1 cellular context compared by ENCODE assay signal in the genomic region with DNA sequence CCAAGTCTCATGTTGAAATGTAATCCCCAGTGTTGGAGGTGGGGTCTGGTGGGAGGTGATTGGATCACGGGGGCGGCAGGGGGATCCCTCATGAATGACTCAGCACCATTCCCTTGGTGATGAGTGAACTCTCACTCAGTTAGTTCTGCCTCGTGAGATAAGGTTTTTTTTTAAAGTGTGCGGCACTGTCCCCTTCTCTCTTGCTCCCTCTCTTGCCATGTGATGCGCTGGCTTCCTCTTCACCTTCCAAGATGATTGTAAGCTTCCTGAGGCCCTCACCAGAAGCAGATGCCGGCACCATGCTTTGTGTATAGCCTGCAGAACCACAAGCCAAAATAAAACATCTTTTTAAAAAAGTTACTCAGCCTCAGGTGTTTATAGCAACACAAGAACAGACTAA.
A peak's percentile ranks its signal among the peaks of the same experiment; 100 is the strongest.
TF ChIP-seq lines count a peak whose summit lies in the region.

No MANE protein-coding gene starts in this region.

TF ChIP-seq in K562, 482 proteins besides CTCF, POLR2A, EP300 and RAD21 (continued from another document and continues in another):
- TF ChIP-seq, protein P1, sequence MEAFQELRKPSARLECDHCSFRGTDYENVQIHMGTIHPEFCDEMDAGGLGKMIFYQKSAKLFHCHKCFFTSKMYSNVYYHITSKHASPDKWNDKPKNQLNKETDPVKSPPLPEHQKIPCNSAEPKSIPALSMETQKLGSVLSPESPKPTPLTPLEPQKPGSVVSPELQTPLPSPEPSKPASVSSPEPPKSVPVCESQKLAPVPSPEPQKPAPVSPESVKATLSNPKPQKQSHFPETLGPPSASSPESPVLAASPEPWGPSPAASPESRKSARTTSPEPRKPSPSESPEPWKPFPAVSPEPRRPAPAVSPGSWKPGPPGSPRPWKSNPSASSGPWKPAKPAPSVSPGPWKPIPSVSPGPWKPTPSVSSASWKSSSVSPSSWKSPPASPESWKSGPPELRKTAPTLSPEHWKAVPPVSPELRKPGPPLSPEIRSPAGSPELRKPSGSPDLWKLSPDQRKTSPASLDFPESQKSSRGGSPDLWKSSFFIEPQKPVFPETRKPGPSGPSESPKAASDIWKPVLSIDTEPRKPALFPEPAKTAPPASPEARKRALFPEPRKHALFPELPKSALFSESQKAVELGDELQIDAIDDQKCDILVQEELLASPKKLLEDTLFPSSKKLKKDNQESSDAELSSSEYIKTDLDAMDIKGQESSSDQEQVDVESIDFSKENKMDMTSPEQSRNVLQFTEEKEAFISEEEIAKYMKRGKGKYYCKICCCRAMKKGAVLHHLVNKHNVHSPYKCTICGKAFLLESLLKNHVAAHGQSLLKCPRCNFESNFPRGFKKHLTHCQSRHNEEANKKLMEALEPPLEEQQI (IDR thresholded peaks at IDR 0.05), result peak; percentile 57; the same call in 1 of the 2 replicates
- TF ChIP-seq LEF1 (IDR thresholded peaks at IDR 0.05) (0 out of 2 replicates have a peak, but pooled peaks have one; percentile 23), EGR1 (conservative IDR thresholded peaks at IDR 0.05) (peak; percentile 98), CXXC5 (CRISPR knock-in tag; IDR thresholded peaks at IDR 0.05) (peak; percentile 31; the same call in 1 of the 2 replicates), ARID1B (IDR thresholded peaks at IDR 0.05) (peak; percentile 93), TCF3 (CRISPR knock-in tag; IDR thresholded peaks at IDR 0.05) (peak; percentile 85), XRCC3 (IDR thresholded peaks at IDR 0.05) (peak; percentile 70; the same call in 1 of the 2 replicates), TRIM24 (IDR thresholded peaks at IDR 0.05) (peak; percentile 94 to 98), RB1 (IDR thresholded peaks at IDR 0.05; ENCODE audit: low read depth) (no peak), NCOR1 (IDR thresholded peaks at IDR 0.05) (peak; percentile 78), MEIS2 (IDR thresholded peaks at IDR 0.05; ENCODE audit: partially characterized antibody) (peak; percentile 95), MCM7 (IDR thresholded peaks at IDR 0.05) (no peak), NFE2 (IDR thresholded peaks at IDR 0.05; ENCODE audit: low read depth) (peak; percentile 95), TBL1XR1 (IDR thresholded peaks at IDR 0.05; ENCODE audit: low read length in 2 of 2) (0 out of 4 replicates have a peak, but pooled peaks of 1 of the 2 experiments have one; percentile 46), RCOR1 (IDR thresholded peaks at IDR 0.05; ENCODE audit: borderline replicate concordance in 1 of 2, low read depth in 2 of 2, low read length in 2 of 2) (peak in 1 of 2 experiments; percentile 62; a peak in 1 of 4 replicates), EHMT2 (IDR thresholded peaks at IDR 0.05) (0 out of 2 replicates have a peak, but pooled peaks have one; percentile 20), EP400 (IDR thresholded peaks at IDR 0.05) (peak; percentile 27), KDM5B (IDR thresholded peaks at IDR 0.05; ENCODE audit: insufficient replicate concordance, low read depth, low read length) (no peak), C11orf30 (IDR thresholded peaks at IDR 0.05; ENCODE audit: low read depth) (peak; percentile 84), ZNF75A (CRISPR knock-in tag; IDR thresholded peaks at IDR 0.05) (no peak), NFIC (IDR thresholded peaks at IDR 0.05) (peak; percentile 45), CBFA2T2 (conservative IDR thresholded peaks at IDR 0.05) (peak; percentile 80), ZNF384 (IDR thresholded peaks at IDR 0.05; ENCODE audit: low read depth, low read length) (peak; percentile 97), FOSL1 (tag; conservative IDR thresholded peaks at IDR 0.05) (peak; percentile 82), HDAC1 (IDR thresholded peaks at IDR 0.05) (peak in 1 of 2 experiments; percentile 42; a peak in 1 of 4 replicates), FOXM1 (IDR thresholded peaks at IDR 0.05; ENCODE audit: low read depth) (peak; percentile 38; the same call in 1 of the 2 replicates), FOXM1 (CRISPR knock-in tag; IDR thresholded peaks at IDR 0.05; ENCODE audit: low read depth) (no peak)
- TF ChIP-seq, protein P2, sequence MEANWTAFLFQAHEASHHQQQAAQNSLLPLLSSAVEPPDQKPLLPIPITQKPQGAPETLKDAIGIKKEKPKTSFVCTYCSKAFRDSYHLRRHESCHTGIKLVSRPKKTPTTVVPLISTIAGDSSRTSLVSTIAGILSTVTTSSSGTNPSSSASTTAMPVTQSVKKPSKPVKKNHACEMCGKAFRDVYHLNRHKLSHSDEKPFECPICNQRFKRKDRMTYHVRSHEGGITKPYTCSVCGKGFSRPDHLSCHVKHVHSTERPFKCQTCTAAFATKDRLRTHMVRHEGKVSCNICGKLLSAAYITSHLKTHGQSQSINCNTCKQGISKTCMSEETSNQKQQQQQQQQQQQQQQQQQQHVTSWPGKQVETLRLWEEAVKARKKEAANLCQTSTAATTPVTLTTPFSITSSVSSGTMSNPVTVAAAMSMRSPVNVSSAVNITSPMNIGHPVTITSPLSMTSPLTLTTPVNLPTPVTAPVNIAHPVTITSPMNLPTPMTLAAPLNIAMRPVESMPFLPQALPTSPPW (CRISPR knock-in tag; IDR thresholded peaks at IDR 0.05), result peak; percentile 54; the same call in 1 of the 2 replicates
- TF ChIP-seq, protein P3, sequence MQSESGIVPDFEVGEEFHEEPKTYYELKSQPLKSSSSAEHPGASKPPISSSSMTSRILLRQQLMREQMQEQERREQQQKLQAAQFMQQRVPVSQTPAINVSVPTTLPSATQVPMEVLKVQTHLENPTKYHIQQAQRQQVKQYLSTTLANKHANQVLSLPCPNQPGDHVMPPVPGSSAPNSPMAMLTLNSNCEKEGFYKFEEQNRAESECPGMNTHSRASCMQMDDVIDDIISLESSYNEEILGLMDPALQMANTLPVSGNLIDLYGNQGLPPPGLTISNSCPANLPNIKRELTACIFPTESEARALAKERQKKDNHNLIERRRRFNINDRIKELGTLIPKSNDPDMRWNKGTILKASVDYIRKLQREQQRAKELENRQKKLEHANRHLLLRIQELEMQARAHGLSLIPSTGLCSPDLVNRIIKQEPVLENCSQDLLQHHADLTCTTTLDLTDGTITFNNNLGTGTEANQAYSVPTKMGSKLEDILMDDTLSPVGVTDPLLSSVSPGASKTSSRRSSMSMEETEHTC (IDR thresholded peaks at IDR 0.05), result peak; percentile 56; the same call in 1 of the 2 replicates
- TF ChIP-seq, protein P4, sequence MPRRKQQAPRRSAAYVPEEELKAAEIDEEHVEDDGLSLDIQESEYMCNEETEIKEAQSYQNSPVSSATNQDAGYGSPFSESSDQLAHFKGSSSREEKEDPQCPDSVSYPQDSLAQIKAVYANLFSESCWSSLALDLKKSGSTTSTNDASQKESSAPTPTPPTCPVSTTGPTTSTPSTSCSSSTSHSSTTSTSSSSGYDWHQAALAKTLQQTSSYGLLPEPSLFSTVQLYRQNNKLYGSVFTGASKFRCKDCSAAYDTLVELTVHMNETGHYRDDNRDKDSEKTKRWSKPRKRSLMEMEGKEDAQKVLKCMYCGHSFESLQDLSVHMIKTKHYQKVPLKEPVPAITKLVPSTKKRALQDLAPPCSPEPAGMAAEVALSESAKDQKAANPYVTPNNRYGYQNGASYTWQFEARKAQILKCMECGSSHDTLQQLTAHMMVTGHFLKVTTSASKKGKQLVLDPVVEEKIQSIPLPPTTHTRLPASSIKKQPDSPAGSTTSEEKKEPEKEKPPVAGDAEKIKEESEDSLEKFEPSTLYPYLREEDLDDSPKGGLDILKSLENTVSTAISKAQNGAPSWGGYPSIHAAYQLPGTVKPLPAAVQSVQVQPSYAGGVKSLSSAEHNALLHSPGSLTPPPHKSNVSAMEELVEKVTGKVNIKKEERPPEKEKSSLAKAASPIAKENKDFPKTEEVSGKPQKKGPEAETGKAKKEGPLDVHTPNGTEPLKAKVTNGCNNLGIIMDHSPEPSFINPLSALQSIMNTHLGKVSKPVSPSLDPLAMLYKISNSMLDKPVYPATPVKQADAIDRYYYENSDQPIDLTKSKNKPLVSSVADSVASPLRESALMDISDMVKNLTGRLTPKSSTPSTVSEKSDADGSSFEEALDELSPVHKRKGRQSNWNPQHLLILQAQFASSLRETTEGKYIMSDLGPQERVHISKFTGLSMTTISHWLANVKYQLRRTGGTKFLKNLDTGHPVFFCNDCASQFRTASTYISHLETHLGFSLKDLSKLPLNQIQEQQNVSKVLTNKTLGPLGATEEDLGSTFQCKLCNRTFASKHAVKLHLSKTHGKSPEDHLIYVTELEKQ (CRISPR knock-in tag; IDR thresholded peaks at IDR 0.05), result no peak
- TF ChIP-seq, protein P5, sequence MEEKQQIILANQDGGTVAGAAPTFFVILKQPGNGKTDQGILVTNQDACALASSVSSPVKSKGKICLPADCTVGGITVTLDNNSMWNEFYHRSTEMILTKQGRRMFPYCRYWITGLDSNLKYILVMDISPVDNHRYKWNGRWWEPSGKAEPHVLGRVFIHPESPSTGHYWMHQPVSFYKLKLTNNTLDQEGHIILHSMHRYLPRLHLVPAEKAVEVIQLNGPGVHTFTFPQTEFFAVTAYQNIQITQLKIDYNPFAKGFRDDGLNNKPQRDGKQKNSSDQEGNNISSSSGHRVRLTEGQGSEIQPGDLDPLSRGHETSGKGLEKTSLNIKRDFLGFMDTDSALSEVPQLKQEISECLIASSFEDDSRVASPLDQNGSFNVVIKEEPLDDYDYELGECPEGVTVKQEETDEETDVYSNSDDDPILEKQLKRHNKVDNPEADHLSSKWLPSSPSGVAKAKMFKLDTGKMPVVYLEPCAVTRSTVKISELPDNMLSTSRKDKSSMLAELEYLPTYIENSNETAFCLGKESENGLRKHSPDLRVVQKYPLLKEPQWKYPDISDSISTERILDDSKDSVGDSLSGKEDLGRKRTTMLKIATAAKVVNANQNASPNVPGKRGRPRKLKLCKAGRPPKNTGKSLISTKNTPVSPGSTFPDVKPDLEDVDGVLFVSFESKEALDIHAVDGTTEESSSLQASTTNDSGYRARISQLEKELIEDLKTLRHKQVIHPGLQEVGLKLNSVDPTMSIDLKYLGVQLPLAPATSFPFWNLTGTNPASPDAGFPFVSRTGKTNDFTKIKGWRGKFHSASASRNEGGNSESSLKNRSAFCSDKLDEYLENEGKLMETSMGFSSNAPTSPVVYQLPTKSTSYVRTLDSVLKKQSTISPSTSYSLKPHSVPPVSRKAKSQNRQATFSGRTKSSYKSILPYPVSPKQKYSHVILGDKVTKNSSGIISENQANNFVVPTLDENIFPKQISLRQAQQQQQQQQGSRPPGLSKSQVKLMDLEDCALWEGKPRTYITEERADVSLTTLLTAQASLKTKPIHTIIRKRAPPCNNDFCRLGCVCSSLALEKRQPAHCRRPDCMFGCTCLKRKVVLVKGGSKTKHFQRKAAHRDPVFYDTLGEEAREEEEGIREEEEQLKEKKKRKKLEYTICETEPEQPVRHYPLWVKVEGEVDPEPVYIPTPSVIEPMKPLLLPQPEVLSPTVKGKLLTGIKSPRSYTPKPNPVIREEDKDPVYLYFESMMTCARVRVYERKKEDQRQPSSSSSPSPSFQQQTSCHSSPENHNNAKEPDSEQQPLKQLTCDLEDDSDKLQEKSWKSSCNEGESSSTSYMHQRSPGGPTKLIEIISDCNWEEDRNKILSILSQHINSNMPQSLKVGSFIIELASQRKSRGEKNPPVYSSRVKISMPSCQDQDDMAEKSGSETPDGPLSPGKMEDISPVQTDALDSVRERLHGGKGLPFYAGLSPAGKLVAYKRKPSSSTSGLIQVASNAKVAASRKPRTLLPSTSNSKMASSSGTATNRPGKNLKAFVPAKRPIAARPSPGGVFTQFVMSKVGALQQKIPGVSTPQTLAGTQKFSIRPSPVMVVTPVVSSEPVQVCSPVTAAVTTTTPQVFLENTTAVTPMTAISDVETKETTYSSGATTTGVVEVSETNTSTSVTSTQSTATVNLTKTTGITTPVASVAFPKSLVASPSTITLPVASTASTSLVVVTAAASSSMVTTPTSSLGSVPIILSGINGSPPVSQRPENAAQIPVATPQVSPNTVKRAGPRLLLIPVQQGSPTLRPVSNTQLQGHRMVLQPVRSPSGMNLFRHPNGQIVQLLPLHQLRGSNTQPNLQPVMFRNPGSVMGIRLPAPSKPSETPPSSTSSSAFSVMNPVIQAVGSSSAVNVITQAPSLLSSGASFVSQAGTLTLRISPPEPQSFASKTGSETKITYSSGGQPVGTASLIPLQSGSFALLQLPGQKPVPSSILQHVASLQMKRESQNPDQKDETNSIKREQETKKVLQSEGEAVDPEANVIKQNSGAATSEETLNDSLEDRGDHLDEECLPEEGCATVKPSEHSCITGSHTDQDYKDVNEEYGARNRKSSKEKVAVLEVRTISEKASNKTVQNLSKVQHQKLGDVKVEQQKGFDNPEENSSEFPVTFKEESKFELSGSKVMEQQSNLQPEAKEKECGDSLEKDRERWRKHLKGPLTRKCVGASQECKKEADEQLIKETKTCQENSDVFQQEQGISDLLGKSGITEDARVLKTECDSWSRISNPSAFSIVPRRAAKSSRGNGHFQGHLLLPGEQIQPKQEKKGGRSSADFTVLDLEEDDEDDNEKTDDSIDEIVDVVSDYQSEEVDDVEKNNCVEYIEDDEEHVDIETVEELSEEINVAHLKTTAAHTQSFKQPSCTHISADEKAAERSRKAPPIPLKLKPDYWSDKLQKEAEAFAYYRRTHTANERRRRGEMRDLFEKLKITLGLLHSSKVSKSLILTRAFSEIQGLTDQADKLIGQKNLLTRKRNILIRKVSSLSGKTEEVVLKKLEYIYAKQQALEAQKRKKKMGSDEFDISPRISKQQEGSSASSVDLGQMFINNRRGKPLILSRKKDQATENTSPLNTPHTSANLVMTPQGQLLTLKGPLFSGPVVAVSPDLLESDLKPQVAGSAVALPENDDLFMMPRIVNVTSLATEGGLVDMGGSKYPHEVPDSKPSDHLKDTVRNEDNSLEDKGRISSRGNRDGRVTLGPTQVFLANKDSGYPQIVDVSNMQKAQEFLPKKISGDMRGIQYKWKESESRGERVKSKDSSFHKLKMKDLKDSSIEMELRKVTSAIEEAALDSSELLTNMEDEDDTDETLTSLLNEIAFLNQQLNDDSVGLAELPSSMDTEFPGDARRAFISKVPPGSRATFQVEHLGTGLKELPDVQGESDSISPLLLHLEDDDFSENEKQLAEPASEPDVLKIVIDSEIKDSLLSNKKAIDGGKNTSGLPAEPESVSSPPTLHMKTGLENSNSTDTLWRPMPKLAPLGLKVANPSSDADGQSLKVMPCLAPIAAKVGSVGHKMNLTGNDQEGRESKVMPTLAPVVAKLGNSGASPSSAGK (IDR thresholded peaks at IDR 0.05), result peak; percentile 38
- TF ChIP-seq, protein P6, sequence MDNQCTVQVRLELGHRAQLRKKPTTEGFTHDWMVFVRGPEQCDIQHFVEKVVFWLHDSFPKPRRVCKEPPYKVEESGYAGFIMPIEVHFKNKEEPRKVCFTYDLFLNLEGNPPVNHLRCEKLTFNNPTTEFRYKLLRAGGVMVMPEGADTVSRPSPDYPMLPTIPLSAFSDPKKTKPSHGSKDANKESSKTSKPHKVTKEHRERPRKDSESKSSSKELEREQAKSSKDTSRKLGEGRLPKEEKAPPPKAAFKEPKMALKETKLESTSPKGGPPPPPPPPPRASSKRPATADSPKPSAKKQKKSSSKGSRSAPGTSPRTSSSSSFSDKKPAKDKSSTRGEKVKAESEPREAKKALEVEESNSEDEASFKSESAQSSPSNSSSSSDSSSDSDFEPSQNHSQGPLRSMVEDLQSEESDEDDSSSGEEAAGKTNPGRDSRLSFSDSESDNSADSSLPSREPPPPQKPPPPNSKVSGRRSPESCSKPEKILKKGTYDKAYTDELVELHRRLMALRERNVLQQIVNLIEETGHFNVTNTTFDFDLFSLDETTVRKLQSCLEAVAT (IDR thresholded peaks at IDR 0.05), result peak in 1 of 2 experiments; percentile 77; a peak in 2 of 4 replicates
- TF ChIP-seq, protein P7, sequence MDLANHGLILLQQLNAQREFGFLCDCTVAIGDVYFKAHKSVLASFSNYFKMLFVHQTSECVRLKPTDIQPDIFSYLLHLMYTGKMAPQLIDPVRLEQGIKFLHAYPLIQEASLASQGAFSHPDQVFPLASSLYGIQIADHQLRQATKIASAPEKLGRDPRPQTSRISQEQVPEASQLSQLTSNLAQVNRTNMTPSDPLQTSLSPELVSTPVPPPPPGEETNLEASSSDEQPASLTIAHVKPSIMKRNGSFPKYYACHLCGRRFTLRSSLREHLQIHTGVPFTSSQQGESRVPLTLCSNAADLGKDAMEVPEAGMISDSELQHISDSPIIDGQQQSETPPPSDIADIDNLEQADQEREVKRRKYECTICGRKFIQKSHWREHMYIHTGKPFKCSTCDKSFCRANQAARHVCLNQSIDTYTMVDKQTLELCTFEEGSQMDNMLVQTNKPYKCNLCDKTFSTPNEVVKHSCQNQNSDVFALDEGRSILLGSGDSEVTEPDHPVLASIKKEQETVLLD (IDR thresholded peaks at IDR 0.05), result peak; percentile 49; the same call in 1 of the 2 replicates
